Comparison of ENCODE assay signal across 23 cellular contexts in the genomic region with DNA sequence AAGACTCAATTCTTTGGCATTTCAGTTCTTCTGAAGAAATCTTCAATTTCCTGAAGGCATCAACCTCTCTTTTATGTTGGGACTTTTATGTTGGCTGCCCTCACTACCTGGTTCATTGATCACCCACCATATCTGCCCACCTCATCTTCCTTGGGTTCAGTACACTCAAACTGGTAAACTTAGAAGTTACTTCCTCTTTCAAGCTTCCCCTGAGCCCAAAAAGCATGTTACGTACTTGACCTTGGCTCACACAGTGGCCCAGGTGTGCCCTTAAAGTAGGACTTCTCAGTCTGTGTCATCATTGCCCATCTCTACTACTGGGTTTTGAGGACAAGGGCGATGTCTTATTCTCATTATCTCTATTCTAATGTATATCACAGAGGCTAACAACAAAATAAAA.
DNase-seq lines count a peak whose midpoint lies in the region; ATAC-seq, FAIRE-seq and TF ChIP-seq lines count a peak whose summit lies in the region.
"Had no signal": no experiment of that assay in that cellular context is flagged by ENCODE, and none has a peak within 500 bp of the region (broad histone marks: within the 10 kb centered on the region; RNA-seq: fewer than 3 reads in every experiment).

No MANE protein-coding gene starts in this region.

- H3K4me3 Mint-ChIP-seq in chondrocyte (ENCODE audit: unreplicated experiment): no peak overlapping the region
- H3K4me3 Mint-ChIP-seq: activated T-helper 17 cell treated with anti-CD3 and anti-CD28 coated beads, Interleukin-2, amount 50 U/mL, for 72 hours; nephron; stimulated activated naive CD8-positive, alpha-beta T cell treated with anti-CD3 and anti-CD28 coated beads, Interleukin-15, Interleukin-2, amounts not matched to agents 100 ng/mL and 50 ng/mL, for 24 hours had no signal

- ATAC-seq in GM19351 (IDR thresholded peaks at IDR 0.05; ENCODE audit: unreplicated experiment): peak; percentile 60
- ATAC-seq in HG02623 (IDR thresholded peaks at IDR 0.05; ENCODE audit: unreplicated experiment): peak; percentile 60
- peak; percentile 80 for ATAC-seq in HG03432 (IDR thresholded peaks at IDR 0.05; ENCODE audit: unreplicated experiment)
- ATAC-seq: activated T-helper 17 cell treated with anti-CD3 and anti-CD28 coated beads, Interleukin-2, amount 50 U/mL, for 72 hours; heart left ventricle; left lung had no signal

- H3K27me3 Mint-ChIP-seq in chondrocyte (ENCODE audit: low read depth): no peaks in the 10 kb centered on the region

- H3K9me3 Mint-ChIP-seq in chondrocyte (ENCODE audit: low read depth): no peaks in the 10 kb centered on the region
- H3K9me3 Mint-ChIP-seq: nephron; stimulated activated naive CD8-positive, alpha-beta T cell treated with anti-CD3 and anti-CD28 coated beads, Interleukin-15, Interleukin-2, amounts not matched to agents 100 ng/mL and 50 ng/mL, for 24 hours had no signal

- no peaks in the 10 kb centered on the region for H3K4me1 Mint-ChIP-seq in chondrocyte (ENCODE audit: low read depth)
- H3K4me1 Mint-ChIP-seq: activated T-helper 17 cell treated with anti-CD3 and anti-CD28 coated beads, Interleukin-2, amount 50 U/mL, for 72 hours; nephron had no signal

- no peak for FAIRE-seq in D721Med (lab: Jason Lieb, UNC)

- DNase-seq in activated naive CD4-positive, alpha-beta T cell (lab: John Stamatoyannopoulos, UW): no peak
- DNase-seq in AML-193 (lab: John Stamatoyannopoulos, UW): no peak
- no peak for DNase-seq in chondrocyte (ENCODE audit: low spot score)
- no peak for DNase-seq in D721Med (ENCODE audit: insufficient read length, low spot score)
- DNase-seq: activated CD4-positive, CD25-positive, alpha-beta regulatory T cell treated with anti-CD3 and anti-CD28 coated beads, Interleukin-2, amount 50 U/mL, for 72 hours; Caco-2; cortex of kidney; EL; heart left ventricle; KBM-7; left lung; midbrain; NCI-H1048; NCI-H2029 treated with DMSO at 0.1 percent for 48 hours; sigmoid colon; T1000; transverse colon had no signal

- H3K27ac Mint-ChIP-seq in chondrocyte (ENCODE audit: unreplicated experiment): no peak overlapping the region
- H3K27ac Mint-ChIP-seq: activated T-helper 17 cell treated with anti-CD3 and anti-CD28 coated beads, Interleukin-2, amount 50 U/mL, for 72 hours; nephron; stimulated activated naive CD8-positive, alpha-beta T cell treated with anti-CD3 and anti-CD28 coated beads, Interleukin-15, Interleukin-2, amounts not matched to agents 100 ng/mL and 50 ng/mL, for 24 hours had no signal

- no peak for TF ChIP-seq CTCF in chondrocyte (IDR thresholded peaks at IDR 0.05)
- TF ChIP-seq CTCF in D721Med (IDR thresholded peaks at IDR 0.05; ENCODE audit: insufficient read depth, missing control alignments): no peak

- no peaks in the 10 kb centered on the region for H3K36me3 Mint-ChIP-seq in chondrocyte (ENCODE audit: low read depth)
